ENCODE assay signal across 17 cellular contexts in the genomic region with DNA sequence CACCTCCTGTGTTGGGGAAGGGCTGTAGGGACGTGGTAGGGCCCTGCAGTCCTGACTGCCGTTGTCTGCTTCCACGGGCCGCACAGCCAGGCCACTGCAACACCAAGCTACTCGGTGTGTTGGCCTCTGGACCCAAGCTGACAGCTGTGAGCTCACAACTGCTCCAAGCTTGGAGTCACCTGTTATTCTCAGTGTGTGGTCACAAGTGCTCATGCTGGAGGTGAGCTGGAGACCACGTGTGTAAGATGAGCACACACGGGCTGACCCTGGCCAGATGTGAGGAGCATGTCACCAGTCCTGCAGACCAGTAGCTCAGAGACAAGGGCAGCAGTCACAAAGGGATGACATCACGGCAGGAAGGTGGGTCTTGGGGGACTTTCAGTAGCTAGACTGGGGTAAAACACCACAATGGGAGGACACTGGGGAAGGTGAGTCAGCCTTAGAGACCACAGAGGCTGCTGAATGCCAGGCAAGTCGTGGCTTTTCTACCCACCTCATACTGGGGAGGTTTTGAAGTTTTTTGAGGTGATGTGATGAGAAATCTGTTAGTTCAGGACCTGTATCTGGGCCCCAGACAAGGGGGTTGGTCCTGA.
DNase-seq lines count a peak whose midpoint lies in the region; ATAC-seq and TF ChIP-seq lines count a peak whose summit lies in the region.
"Had no signal": no experiment of that assay in that cellular context is flagged by ENCODE, and none has a peak within 500 bp of the region (broad histone marks: within the 10 kb centered on the region; RNA-seq: fewer than 3 reads in every experiment).

No MANE protein-coding gene starts in this region.

- H3K27ac ChIP-seq in endodermal cell (ENCODE audit: low read depth, low read length) = no peak overlapping the region

- H3K27ac Mint-ChIP-seq in activated naive CD4-positive, alpha-beta T cell treated with anti-CD3 and anti-CD28 coated beads, Interleukin-2, amount 50 U/mL, for 24 hours = peak overlapping the region; percentile 82
- no peak overlapping the region for H3K27ac Mint-ChIP-seq in activated naive CD4-positive, alpha-beta T cell treated with anti-CD3 and anti-CD28 coated beads, Interleukin-2, amount 10 ng/mL, durations not matched to agents 7 days and 5 days
- peak overlapping the region; percentile 75 for H3K27ac Mint-ChIP-seq in activated CD8-positive, alpha-beta T cell treated with anti-CD3 and anti-CD28 coated beads for 36 hours
- H3K27ac Mint-ChIP-seq in endothelial cell (ENCODE audit: unreplicated experiment) (no peak overlapping the region), endodermal cell (no peak overlapping the region)
- peak overlapping the region; percentile 67 for H3K27ac Mint-ChIP-seq in stimulated activated naive B cell treated with anti-CD40 and anti-IgM and Interleukin-4, amounts not matched to agents 10 μg/mL and 1 μg/mL and 100 μg/mL, for 72 hours
- H3K27ac Mint-ChIP-seq: GM23338, nephron progenitor cell had no signal

- H3K4me3 ChIP-seq in MG63 (no peak overlapping the region), endodermal cell (ENCODE audit: low read length) (no peak overlapping the region)
- H3K4me3 ChIP-seq: GM23338, lung had no signal

- H3K36me3 ChIP-seq in MG63 (peaks cover 34% of the 10 kb centered on the region), endodermal cell (ENCODE audit: control insufficient read depth, insufficient read depth, low read length) (peaks cover 36% of the 10 kb centered on the region)

- CTCF ChIA-PET in activated naive CD4-positive, alpha-beta T cell treated with anti-CD3 and anti-CD28 coated beads, Interleukin-2, amount 10 ng/mL, durations not matched to agents 7 days and 5 days (lab: Charles Lee) = no interaction called here
- CTCF ChIA-PET in activated CD8-positive, alpha-beta T cell treated with anti-CD3 and anti-CD28 coated beads for 36 hours (lab: Charles Lee) = interaction anchor here (0.7 to 1.1 kb wide), 2 partner anchors 9 to 13 kb away, joined by 3 read pairs; no protein-coding TSS in a partner anchor

- H3K4me1 Mint-ChIP-seq in activated naive CD4-positive, alpha-beta T cell treated with anti-CD3 and anti-CD28 coated beads, Interleukin-2, amount 50 U/mL, for 24 hours = peaks cover 3% of the 10 kb centered on the region
- peaks cover 2% of the 10 kb centered on the region for H3K4me1 Mint-ChIP-seq in activated naive CD4-positive, alpha-beta T cell treated with anti-CD3 and anti-CD28 coated beads, Interleukin-2, amount 10 ng/mL, durations not matched to agents 7 days and 5 days
- peaks cover 11% of the 10 kb centered on the region for H3K4me1 Mint-ChIP-seq in activated CD8-positive, alpha-beta T cell treated with anti-CD3 and anti-CD28 coated beads for 36 hours (ENCODE audit: low read depth)
- no peaks in the 10 kb centered on the region for H3K4me1 Mint-ChIP-seq in endothelial cell (ENCODE audit: unreplicated experiment)
- H3K4me1 Mint-ChIP-seq in stimulated activated naive B cell treated with anti-CD40 and anti-IgM and Interleukin-4, amounts not matched to agents 10 μg/mL and 1 μg/mL and 100 μg/mL, for 72 hours = peaks cover 1 to 5% of the 10 kb centered on the region in 2 donors
- H3K4me1 Mint-ChIP-seq in endodermal cell = no peaks in the 10 kb centered on the region
- H3K4me1 Mint-ChIP-seq: GM23338, nephron progenitor cell had no signal

- no peak for TF ChIP-seq CTCF in activated CD8-positive, alpha-beta T cell treated with anti-CD3 and anti-CD28 coated beads for 36 hours (IDR thresholded peaks at IDR 0.05)
- no peak for TF ChIP-seq CTCF in endothelial cell (IDR thresholded peaks at IDR 0.05; ENCODE audit: unreplicated experiment)
- TF ChIP-seq CTCF in endodermal cell (conservative IDR thresholded peaks at IDR 0.05) = no peak

- H3K4me1 ChIP-seq in endodermal cell (ENCODE audit: control insufficient read depth, insufficient read depth, low read length) = no peaks in the 10 kb centered on the region

- intact Hi-C loops in activated CD8-positive, alpha-beta T cell treated with anti-CD3 and anti-CD28 coated beads for 36 hours (cut with micrococcal nuclease) = no loop called here

- no peaks in the 10 kb centered on the region for H3K9me3 Mint-ChIP-seq in activated naive CD4-positive, alpha-beta T cell treated with anti-CD3 and anti-CD28 coated beads, Interleukin-2, amount 50 U/mL, for 24 hours
- peaks cover 3% of the 10 kb centered on the region for H3K9me3 Mint-ChIP-seq in activated naive CD4-positive, alpha-beta T cell treated with anti-CD3 and anti-CD28 coated beads, Interleukin-2, amount 10 ng/mL, durations not matched to agents 7 days and 5 days
- H3K9me3 Mint-ChIP-seq in activated CD8-positive, alpha-beta T cell treated with anti-CD3 and anti-CD28 coated beads for 36 hours = no peaks in the 10 kb centered on the region
- H3K9me3 Mint-ChIP-seq in endothelial cell (ENCODE audit: unreplicated experiment) = no peaks in the 10 kb centered on the region
- H3K9me3 Mint-ChIP-seq in stimulated activated naive B cell treated with anti-CD40 and anti-IgM and Interleukin-4, amounts not matched to agents 10 μg/mL and 1 μg/mL and 100 μg/mL, for 72 hours = peaks cover 3 to 4% of the 10 kb centered on the region in 2 donors
- peaks cover 5% of the 10 kb centered on the region for H3K9me3 Mint-ChIP-seq in endodermal cell

- POLR2A ChIA-PET in activated CD8-positive, alpha-beta T cell treated with anti-CD3 and anti-CD28 coated beads for 36 hours (lab: Charles Lee) = interaction anchor here (0.8 kb wide), 1 partner anchor 86 kb away, joined by 4 read pairs; no protein-coding TSS in a partner anchor

- no peak for DNase-seq in activated naive CD4-positive, alpha-beta T cell treated with anti-CD3 and anti-CD28 coated beads, Interleukin-2, amount 10 ng/mL, durations not matched to agents 7 days and 5 days
- peak; percentile 87 for DNase-seq in activated CD8-positive, alpha-beta T cell treated with anti-CD3 and anti-CD28 coated beads for 36 hours
- DNase-seq in endothelial cell (ENCODE audit: low spot score) (no peak), MG63 (no peak), endodermal cell (no peak)
- no peak for DNase-seq in stimulated activated naive B cell treated with anti-CD40 and anti-IgM and Interleukin-4, amounts not matched to agents 10 μg/mL and 1 μg/mL and 100 μg/mL, for 72 hours
- DNase-seq: amniotic stem cell; KBM-7; NCI-H1417 treated with DMSO at 0.1 percent for 48 hours; NCI-H2227 treated with DMSO at 0.1 percent for 48 hours; nephron progenitor cell; NK-92 treated with Interleukin-12 subunit alpha and Interleukin-12 subunit beta, amount 100 ng/mL, for 24 hours; stimulated activated naive CD4-positive, alpha-beta T cell treated with Interleukin-2 at 50 U/mL for 16 hours had no signal

- no peaks in the 10 kb centered on the region for H3K27me3 Mint-ChIP-seq in activated naive CD4-positive, alpha-beta T cell treated with anti-CD3 and anti-CD28 coated beads, Interleukin-2, amount 50 U/mL, for 24 hours
- H3K27me3 Mint-ChIP-seq in activated naive CD4-positive, alpha-beta T cell treated with anti-CD3 and anti-CD28 coated beads, Interleukin-2, amount 10 ng/mL, durations not matched to agents 7 days and 5 days = no peaks in the 10 kb centered on the region
- no peaks in the 10 kb centered on the region for H3K27me3 Mint-ChIP-seq in activated CD8-positive, alpha-beta T cell treated with anti-CD3 and anti-CD28 coated beads for 36 hours
- H3K27me3 Mint-ChIP-seq in endothelial cell (ENCODE audit: unreplicated experiment) (peaks cover 3% of the 10 kb centered on the region), endodermal cell (ENCODE audit: insufficient read depth) (no peaks in the 10 kb centered on the region)
- no peaks in the 10 kb centered on the region for H3K27me3 Mint-ChIP-seq in stimulated activated naive B cell treated with anti-CD40 and anti-IgM and Interleukin-4, amounts not matched to agents 10 μg/mL and 1 μg/mL and 100 μg/mL, for 72 hours

- 90 to 97% methylated on average over 9 of the region's 9 CpGs for WGBS in endodermal cell (ENCODE audit: insufficient coverage in 1 of 2, insufficient read length in 1 of 2), 2 experiments

- H3K4me3 Mint-ChIP-seq in activated naive CD4-positive, alpha-beta T cell treated with anti-CD3 and anti-CD28 coated beads, Interleukin-2, amount 50 U/mL, for 24 hours = no peak overlapping the region
- H3K4me3 Mint-ChIP-seq in activated naive CD4-positive, alpha-beta T cell treated with anti-CD3 and anti-CD28 coated beads, Interleukin-2, amount 10 ng/mL, durations not matched to agents 7 days and 5 days = no peak overlapping the region
- no peak overlapping the region for H3K4me3 Mint-ChIP-seq in activated CD8-positive, alpha-beta T cell treated with anti-CD3 and anti-CD28 coated beads for 36 hours
- peak overlapping the region; percentile 56 for H3K4me3 Mint-ChIP-seq in endothelial cell (ENCODE audit: unreplicated experiment)
- H3K4me3 Mint-ChIP-seq in stimulated activated naive B cell treated with anti-CD40 and anti-IgM and Interleukin-4, amounts not matched to agents 10 μg/mL and 1 μg/mL and 100 μg/mL, for 72 hours = no peak overlapping the region
- H3K4me3 Mint-ChIP-seq in endodermal cell = no peak overlapping the region
- H3K4me3 Mint-ChIP-seq: GM23338, nephron progenitor cell had no signal

- H3K9ac ChIP-seq in endodermal cell (ENCODE audit: extremely low read depth, low read length, poor library complexity, severe bottlenecking) = no peak overlapping the region

- H3K27me3 ChIP-seq in MG63 = no peaks in the 10 kb centered on the region
- no peaks in the 10 kb centered on the region for H3K27me3 ChIP-seq in endodermal cell (ENCODE audit: control insufficient read depth, insufficient read depth, low read length, poor library complexity, severe bottlenecking)

- peaks cover 18% of the 10 kb centered on the region for H3K36me3 Mint-ChIP-seq in activated naive CD4-positive, alpha-beta T cell treated with anti-CD3 and anti-CD28 coated beads, Interleukin-2, amount 50 U/mL, for 24 hours
- peaks cover 48% of the 10 kb centered on the region for H3K36me3 Mint-ChIP-seq in activated naive CD4-positive, alpha-beta T cell treated with anti-CD3 and anti-CD28 coated beads, Interleukin-2, amount 10 ng/mL, durations not matched to agents 7 days and 5 days
- peaks cover 56% of the 10 kb centered on the region for H3K36me3 Mint-ChIP-seq in activated CD8-positive, alpha-beta T cell treated with anti-CD3 and anti-CD28 coated beads for 36 hours (ENCODE audit: low read depth)
- H3K36me3 Mint-ChIP-seq in endothelial cell (ENCODE audit: low read depth, unreplicated experiment) = peaks cover 40% of the 10 kb centered on the region
- H3K36me3 Mint-ChIP-seq in stimulated activated naive B cell treated with anti-CD40 and anti-IgM and Interleukin-4, amounts not matched to agents 10 μg/mL and 1 μg/mL and 100 μg/mL, for 72 hours = peaks cover 44 to 68% of the 10 kb centered on the region in 2 donors
- H3K36me3 Mint-ChIP-seq in endodermal cell (ENCODE audit: low read depth) = peaks cover 68% of the 10 kb centered on the region

- ATAC-seq in activated CD8-positive, alpha-beta T cell treated with anti-CD3 and anti-CD28 coated beads for 36 hours = peak; percentile 93
- ATAC-seq in stimulated activated naive B cell treated with anti-CD40 and anti-IgM and Interleukin-4, amounts not matched to agents 10 μg/mL and 1 μg/mL and 100 μg/mL, for 72 hours (replicated peaks) = no peak
- no peak for ATAC-seq in HG02588 (IDR thresholded peaks at IDR 0.05; ENCODE audit: unreplicated experiment)
- ATAC-seq: GM23338 had no signal

- H3K9me3 ChIP-seq in MG63 (no peaks in the 10 kb centered on the region), endodermal cell (ENCODE audit: control insufficient read depth, low read length) (no peaks in the 10 kb centered on the region)

Comparison
In these comparisons a context has a peak if more than half of its experiments do, and no peak if none do; other contexts are left out.
1. H3K27ac Mint-ChIP-seq: peak in activated naive CD4-positive, alpha-beta T cell treated with anti-CD3 and anti-CD28 coated beads, Interleukin-2, amount 50 U/mL, for 24 hours (single experiment), activated CD8-positive, alpha-beta T cell treated with anti-CD3 and anti-CD28 coated beads for 36 hours (single experiment) and stimulated activated naive B cell treated with anti-CD40 and anti-IgM and Interleukin-4, amounts not matched to agents 10 μg/mL and 1 μg/mL and 100 μg/mL, for 72 hours (single experiment); none in activated naive CD4-positive, alpha-beta T cell treated with anti-CD3 and anti-CD28 coated beads, Interleukin-2, amount 10 ng/mL, durations not matched to agents 7 days and 5 days (single experiment), endothelial cell (single experiment) and endodermal cell (single experiment).